Comparison of ENCODE assay signal across 17 cellular contexts in genomic region chr14:95119336-95119735, GRCh38.
"Had no signal": no experiment of that assay in that cellular context is flagged by ENCODE, and none has a peak within 500 bp of the region (broad histone marks: within the 10 kb centered on the region; RNA-seq: fewer than 3 reads in every experiment).

No MANE protein-coding gene starts in this region.

- H3K27ac ChIP-seq: foreskin keratinocyte, heart right ventricle, left ventricle myocardium inferior, spleen, WERI-Rb-1 had no signal

- H3K4me3 Mint-ChIP-seq: activated CD8-positive, alpha-beta T cell treated with anti-CD3 and anti-CD28 coated beads, Interleukin-2, amount 10 ng/mL, durations not matched to agents 7 days and 5 days; activated naive CD4-positive, alpha-beta T cell treated with anti-CD3 and anti-CD28 coated beads, Interleukin-2, amount 50 U/mL, for 24 hours; effector memory CD8-positive, alpha-beta T cell; memory B cell; natural killer cell treated with Interleukin-12 subunit alpha and Interleukin-12 subunit beta and Interleukin-15 and Interleukin-18, amount 100 ng/mL, for 72 hours; stimulated activated naive CD8-positive, alpha-beta T cell treated with anti-CD3 and anti-CD28 coated beads, Interleukin-15, amount 100 ng/mL, for 72 hours; T-helper 17 cell had no signal

- H3K27ac Mint-ChIP-seq: activated CD8-positive, alpha-beta T cell treated with anti-CD3 and anti-CD28 coated beads, Interleukin-2, amount 10 ng/mL, durations not matched to agents 7 days and 5 days; activated naive CD4-positive, alpha-beta T cell treated with anti-CD3 and anti-CD28 coated beads, Interleukin-2, amount 50 U/mL, for 24 hours; memory B cell; natural killer cell treated with Interleukin-12 subunit alpha and Interleukin-12 subunit beta and Interleukin-15 and Interleukin-18, amount 100 ng/mL, for 72 hours; stimulated activated naive CD8-positive, alpha-beta T cell treated with anti-CD3 and anti-CD28 coated beads, Interleukin-15, amount 100 ng/mL, for 72 hours; T-helper 17 cell had no signal

- DNase-seq: activated CD8-positive, alpha-beta memory T cell treated with anti-CD3 and anti-CD28 coated beads, Interleukin-2, amount 50 U/mL, for 4 hours; activated CD8-positive, alpha-beta T cell treated with anti-CD3 and anti-CD28 coated beads, Interleukin-2, amount 10 ng/mL, durations not matched to agents 7 days and 5 days; activated effector memory CD4-positive, alpha-beta T cell treated with anti-CD3 and anti-CD28 coated beads, Interleukin-2, amount 50 U/mL, for 16 hours; activated T-cell treated with anti-CD3 and anti-CD28 coated beads, Interleukin-2, amount 50 U/mL, for 48 hours; effector memory CD8-positive, alpha-beta T cell; foreskin keratinocyte; heart right ventricle; kidney; left ventricle myocardium inferior; spleen; stimulated activated naive CD8-positive, alpha-beta T cell treated with anti-CD3 and anti-CD28 coated beads, Interleukin-15, amount 100 ng/mL, for 72 hours; T-helper 17 cell; WERI-Rb-1 had no signal

- H3K9me3 Mint-ChIP-seq: activated naive CD4-positive, alpha-beta T cell treated with anti-CD3 and anti-CD28 coated beads, Interleukin-2, amount 50 U/mL, for 24 hours; brain; effector memory CD8-positive, alpha-beta T cell; memory B cell; natural killer cell treated with Interleukin-12 subunit alpha and Interleukin-12 subunit beta and Interleukin-15 and Interleukin-18, amount 100 ng/mL, for 72 hours; stimulated activated naive CD8-positive, alpha-beta T cell treated with anti-CD3 and anti-CD28 coated beads, Interleukin-15, amount 100 ng/mL, for 72 hours had no signal

- H3K27me3 Mint-ChIP-seq: activated naive CD4-positive, alpha-beta T cell treated with anti-CD3 and anti-CD28 coated beads, Interleukin-2, amount 50 U/mL, for 24 hours; brain; effector memory CD8-positive, alpha-beta T cell; memory B cell; natural killer cell treated with Interleukin-12 subunit alpha and Interleukin-12 subunit beta and Interleukin-15 and Interleukin-18, amount 100 ng/mL, for 72 hours; stimulated activated naive CD8-positive, alpha-beta T cell treated with anti-CD3 and anti-CD28 coated beads, Interleukin-15, amount 100 ng/mL, for 72 hours; T-helper 17 cell had no signal

- H3K4me1 Mint-ChIP-seq: stimulated activated naive CD8-positive, alpha-beta T cell treated with anti-CD3 and anti-CD28 coated beads, Interleukin-15, amount 100 ng/mL, for 72 hours had no signal
